Comparison of ENCODE assay signal across 19 cellular contexts in genomic region chr21:37467082-37467481, GRCh38.
"Had no signal": no experiment of that assay in that cellular context is flagged by ENCODE, and none has a peak within 500 bp of the region (broad histone marks: within the 10 kb centered on the region; RNA-seq: fewer than 3 reads in every experiment).

No MANE protein-coding gene starts in this region.

- H3K9me3 ChIP-seq: esophagus squamous epithelium, heart right ventricle, left ventricle myocardium inferior, thoracic aorta, uterus had no signal

- DNase-seq: activated gamma-delta T cell; anterior cingulate cortex; effector CD8-positive, alpha-beta T cell; esophagus squamous epithelium; foreskin melanocyte; heart right ventricle; left ventricle myocardium inferior; naive thymus-derived CD4-positive, alpha-beta T cell; right cardiac atrium; stimulated activated CD4-positive, alpha-beta T cell treated with anti-CD3 and anti-CD28 coated beads, Interleukin-2, amount 100 ng/mL, for 48 hours; T-helper 2 cell; uterus had no signal

- H3K27ac Mint-ChIP-seq: mesothelial cell of epicardium; stimulated activated naive CD8-positive, alpha-beta T cell treated with anti-CD3 and anti-CD28 coated beads, Interleukin-15, Interleukin-2, amounts not matched to agents 100 ng/mL and 50 ng/mL, for 24 hours; type B pancreatic cell had no signal

- H3K36me3 ChIP-seq: left ventricle myocardium inferior, thoracic aorta, uterus had no signal

- H3K27ac ChIP-seq: epithelial cell of prostate, esophagus squamous epithelium, heart right ventricle, left ventricle myocardium inferior, thoracic aorta, uterus had no signal

- H3K4me3 ChIP-seq: esophagus squamous epithelium, heart right ventricle, left ventricle myocardium inferior, thoracic aorta, uterus had no signal

- H3K27me3 ChIP-seq: esophagus squamous epithelium, heart right ventricle, uterus had no signal

- H3K27me3 Mint-ChIP-seq: activated naive CD8-positive, alpha-beta T cell; central memory CD8-positive, alpha-beta T cell; naive thymus-derived CD4-positive, alpha-beta T cell; stimulated activated naive CD8-positive, alpha-beta T cell treated with anti-CD3 and anti-CD28 coated beads, Interleukin-15, Interleukin-2, amounts not matched to agents 100 ng/mL and 50 ng/mL, for 24 hours; type B pancreatic cell had no signal

- H3K9me3 Mint-ChIP-seq: central memory CD8-positive, alpha-beta T cell; stimulated activated naive CD8-positive, alpha-beta T cell treated with anti-CD3 and anti-CD28 coated beads, Interleukin-15, Interleukin-2, amounts not matched to agents 100 ng/mL and 50 ng/mL, for 24 hours; type B pancreatic cell had no signal

- ATAC-seq: heart right ventricle; naive thymus-derived CD4-positive, alpha-beta T cell; right cardiac atrium had no signal

- H3K4me3 Mint-ChIP-seq: activated naive CD8-positive, alpha-beta T cell; central memory CD8-positive, alpha-beta T cell; mesothelial cell of epicardium; stimulated activated naive CD8-positive, alpha-beta T cell treated with anti-CD3 and anti-CD28 coated beads, Interleukin-15, Interleukin-2, amounts not matched to agents 100 ng/mL and 50 ng/mL, for 24 hours; type B pancreatic cell had no signal
